13 cellular contexts compared by ENCODE assay signal in genomic region chr9:96515629-96516470, GRCh38.
A peak's percentile ranks its signal among the peaks of the same experiment; 100 is the strongest.
DNase-seq lines count a peak whose midpoint lies in the region; ATAC-seq, FAIRE-seq and TF ChIP-seq lines count a peak whose summit lies in the region.
"Had no signal": no experiment of that assay in that cellular context is flagged by ENCODE, and none has a peak within 500 bp of the region (broad histone marks: within the 10 kb centered on the region; RNA-seq: fewer than 3 reads in every experiment).

No MANE protein-coding gene starts in this region.

- no peak for ATAC-seq in HG03378 (IDR thresholded peaks at IDR 0.05; ENCODE audit: unreplicated experiment)

- peak overlapping the region; percentile 31 for H3K27ac ChIP-seq in caudate nucleus (ENCODE audit: low read depth, low read length)
- peak overlapping the region; percentile 56 to 79 for H3K27ac ChIP-seq in right atrium auricular region
- peak overlapping the region in 11 of 21 experiments; percentile 20 to 83 (median 62) for H3K27ac ChIP-seq in skin epidermis

- peak; percentile 38 for DNase-seq in ELR (ENCODE audit: low read depth)
- no peak for DNase-seq in caudate nucleus (lab: John Stamatoyannopoulos, UW)
- DNase-seq in right atrium auricular region (ENCODE audit: low spot score): no peak
- no peak for DNase-seq in activated CD4-positive, alpha-beta T cell treated with anti-CD3 and anti-CD28 coated beads, Interleukin-2, amount 10 ng/mL, durations not matched to agents 7 days and 5 days
- no peak for DNase-seq in GM19239 (ENCODE audit: insufficient read length, low spot score)
- no peak for DNase-seq in activated T-helper 1 cell treated with anti-CD3 and anti-CD28 coated beads, Interleukin-12 subunit alpha, Interleukin-12 subunit beta, Interleukin-2, Interleukin-4 antibody, amounts not matched to agents 30 ng/mL and 10 ng/mL and 1 ng/mL, durations not matched to agents 14 hours and 24 hours and 36 hours (ENCODE audit: low spot score)
- DNase-seq: activated B cell treated with CpG ODN at 0.5 μM for 24 hours, BE2C, OCI-M1 had no signal

- no peak overlapping the region for H3K27ac Mint-ChIP-seq in activated CD4-positive, alpha-beta T cell treated with anti-CD3 and anti-CD28 coated beads, Interleukin-2, amount 10 ng/mL, durations not matched to agents 7 days and 5 days
- H3K27ac Mint-ChIP-seq in activated T-helper 1 cell treated with anti-CD3 and anti-CD28 coated beads, Interleukin-12 subunit alpha, Interleukin-12 subunit beta, Interleukin-2, Interleukin-4 antibody, amounts not matched to agents 30 ng/mL and 10 ng/mL and 1 ng/mL, durations not matched to agents 14 hours and 24 hours and 36 hours: no peak overlapping the region
- H3K27ac Mint-ChIP-seq: activated B cell treated with CpG ODN at 0.5 μM for 24 hours had no signal

- H3K9me3 Mint-ChIP-seq in activated CD4-positive, alpha-beta T cell treated with anti-CD3 and anti-CD28 coated beads, Interleukin-2, amount 10 ng/mL, durations not matched to agents 7 days and 5 days: no peaks in the 10 kb centered on the region
- H3K9me3 Mint-ChIP-seq in activated T-helper 1 cell treated with anti-CD3 and anti-CD28 coated beads, Interleukin-12 subunit alpha, Interleukin-12 subunit beta, Interleukin-2, Interleukin-4 antibody, amounts not matched to agents 30 ng/mL and 10 ng/mL and 1 ng/mL, durations not matched to agents 14 hours and 24 hours and 36 hours: no peaks in the 10 kb centered on the region
- H3K9me3 Mint-ChIP-seq: activated B cell treated with CpG ODN at 0.5 μM for 24 hours had no signal

- H3K36me3 ChIP-seq in right atrium auricular region: no peaks in the 10 kb centered on the region
- H3K36me3 ChIP-seq: BE2C had no signal

- H3K27me3 ChIP-seq in right atrium auricular region: no peaks in the 10 kb centered on the region
- H3K27me3 ChIP-seq: BE2C had no signal

- H3K27me3 Mint-ChIP-seq in activated CD4-positive, alpha-beta T cell treated with anti-CD3 and anti-CD28 coated beads, Interleukin-2, amount 10 ng/mL, durations not matched to agents 7 days and 5 days: peaks cover 2% of the 10 kb centered on the region
- H3K27me3 Mint-ChIP-seq in activated T-helper 1 cell treated with anti-CD3 and anti-CD28 coated beads, Interleukin-12 subunit alpha, Interleukin-12 subunit beta, Interleukin-2, Interleukin-4 antibody, amounts not matched to agents 30 ng/mL and 10 ng/mL and 1 ng/mL, durations not matched to agents 14 hours and 24 hours and 36 hours (ENCODE audit: insufficient read depth): peaks cover 4% of the 10 kb centered on the region
- H3K27me3 Mint-ChIP-seq: activated B cell treated with CpG ODN at 0.5 μM for 24 hours had no signal

- POLR2A ChIA-PET in activated CD4-positive, alpha-beta T cell treated with anti-CD3 and anti-CD28 coated beads, Interleukin-2, amount 10 ng/mL, durations not matched to agents 7 days and 5 days (lab: Charles Lee): no interaction called here

- CTCF ChIA-PET in activated CD4-positive, alpha-beta T cell treated with anti-CD3 and anti-CD28 coated beads, Interleukin-2, amount 10 ng/mL, durations not matched to agents 7 days and 5 days (lab: Charles Lee): no interaction called here

- no peak for TF ChIP-seq CTCF in right atrium auricular region (IDR thresholded peaks at IDR 0.05)

- H3K4me1 ChIP-seq in right atrium auricular region: peaks cover 0 to 16% of the 10 kb centered on the region in 2 donors
- H3K4me1 ChIP-seq: BE2C, HAP-1 had no signal

- no peak overlapping the region for H3K4me3 ChIP-seq in right atrium auricular region
- H3K4me3 ChIP-seq in skin epidermis: no peak overlapping the region
- H3K4me3 ChIP-seq: HAP-1 had no signal

- no peaks in the 10 kb centered on the region for H3K36me3 Mint-ChIP-seq in activated CD4-positive, alpha-beta T cell treated with anti-CD3 and anti-CD28 coated beads, Interleukin-2, amount 10 ng/mL, durations not matched to agents 7 days and 5 days (ENCODE audit: low read depth)
- no peaks in the 10 kb centered on the region for H3K36me3 Mint-ChIP-seq in activated T-helper 1 cell treated with anti-CD3 and anti-CD28 coated beads, Interleukin-12 subunit alpha, Interleukin-12 subunit beta, Interleukin-2, Interleukin-4 antibody, amounts not matched to agents 30 ng/mL and 10 ng/mL and 1 ng/mL, durations not matched to agents 14 hours and 24 hours and 36 hours (ENCODE audit: low read depth)

- intact Hi-C loops in activated T-helper 1 cell treated with anti-CD3 and anti-CD28 coated beads, Interleukin-12 subunit alpha, Interleukin-12 subunit beta, Interleukin-2, Interleukin-4 antibody, amounts not matched to agents 30 ng/mL and 10 ng/mL and 1 ng/mL, durations not matched to agents 14 hours and 24 hours and 36 hours (cut with micrococcal nuclease): no loop called here

- no peaks in the 10 kb centered on the region for H3K9me3 ChIP-seq in right atrium auricular region
- H3K9me3 ChIP-seq: BE2C, HAP-1 had no signal

- no peaks in the 10 kb centered on the region for H3K4me1 Mint-ChIP-seq in activated CD4-positive, alpha-beta T cell treated with anti-CD3 and anti-CD28 coated beads, Interleukin-2, amount 10 ng/mL, durations not matched to agents 7 days and 5 days
- H3K4me1 Mint-ChIP-seq in activated T-helper 1 cell treated with anti-CD3 and anti-CD28 coated beads, Interleukin-12 subunit alpha, Interleukin-12 subunit beta, Interleukin-2, Interleukin-4 antibody, amounts not matched to agents 30 ng/mL and 10 ng/mL and 1 ng/mL, durations not matched to agents 14 hours and 24 hours and 36 hours (ENCODE audit: low read depth): no peaks in the 10 kb centered on the region
- H3K4me1 Mint-ChIP-seq: activated B cell treated with CpG ODN at 0.5 μM for 24 hours had no signal

- FAIRE-seq in GM19239 (lab: Jason Lieb, UNC): no peak
- FAIRE-seq: urothelium cell line had no signal

- no peak overlapping the region for H3K4me3 Mint-ChIP-seq in activated CD4-positive, alpha-beta T cell treated with anti-CD3 and anti-CD28 coated beads, Interleukin-2, amount 10 ng/mL, durations not matched to agents 7 days and 5 days
- no peak overlapping the region for H3K4me3 Mint-ChIP-seq in activated T-helper 1 cell treated with anti-CD3 and anti-CD28 coated beads, Interleukin-12 subunit alpha, Interleukin-12 subunit beta, Interleukin-2, Interleukin-4 antibody, amounts not matched to agents 30 ng/mL and 10 ng/mL and 1 ng/mL, durations not matched to agents 14 hours and 24 hours and 36 hours
- H3K4me3 Mint-ChIP-seq: activated B cell treated with CpG ODN at 0.5 μM for 24 hours had no signal
